In genomic region chr17:37848690-37849616, GRCh38 we compare ENCODE assay signal across 8 cellular contexts.
A peak's percentile ranks its signal among the peaks of the same experiment; 100 is the strongest.
DNase-seq lines count a peak whose midpoint lies in the region; ATAC-seq and TF ChIP-seq lines count a peak whose summit lies in the region.

No MANE protein-coding gene starts in this region.

- DNase-seq in NCI-H1436 treated with DMSO at 0.1 percent for 48 hours (lab: John Stamatoyannopoulos, UW) (peak; percentile 19), NCI-H1436 (lab: John Stamatoyannopoulos, UW) (no peak), SJSA1 (ENCODE audit: low read depth in 1 of 2, low spot score in 2 of 2) (peak; percentile 69 to 71), fibroblast of pulmonary artery (ENCODE audit: low read depth) (peak; percentile 53)
- no peak for DNase-seq in CD4-positive, alpha-beta memory T cell
- DNase-seq in effector memory CD4-positive, alpha-beta T cell, result no peak
- DNase-seq in stimulated activated CD4-positive, alpha-beta T cell treated with anti-CD3 and anti-CD28 coated beads, Interleukin-4, amount 100 ng/mL, for 1 hour, result no peak

- no peak overlapping the region for H3K27ac Mint-ChIP-seq in CD4-positive, alpha-beta memory T cell

- peaks cover 12% of the 10 kb centered on the region for H3K4me1 ChIP-seq in SJSA1 (replicated peaks)
- H3K4me1 ChIP-seq in CD4-positive, alpha-beta memory T cell (ENCODE audit: insufficient read depth, low read length), result no peaks in the 10 kb centered on the region
- no peaks in the 10 kb centered on the region for H3K4me1 ChIP-seq in effector memory CD4-positive, alpha-beta T cell (ENCODE audit: control insufficient read depth, insufficient read depth, low read length, poor library complexity, severe bottlenecking)

- H3K36me3 ChIP-seq in SJSA1, result no peaks in the 10 kb centered on the region
- H3K36me3 ChIP-seq in CD4-positive, alpha-beta memory T cell (ENCODE audit: insufficient read depth, low read length), result no peaks in the 10 kb centered on the region
- H3K36me3 ChIP-seq in effector memory CD4-positive, alpha-beta T cell (ENCODE audit: control insufficient read depth, insufficient read depth, low read length), result no peaks in the 10 kb centered on the region

- peak overlapping the region in 1 of 8 donors; percentile 33 for H3K4me3 Mint-ChIP-seq in CD4-positive, alpha-beta memory T cell

- TF ChIP-seq CTCF in fibroblast of pulmonary artery (IDR thresholded peaks at IDR 0.05; ENCODE audit: low read length, missing control alignments), result no peak

- POLR2A ChIA-PET in CD4-positive, alpha-beta memory T cell (lab: Charles Lee; ENCODE audit: partially characterized antibody), result no interaction called here

- H3K36me3 Mint-ChIP-seq in CD4-positive, alpha-beta memory T cell, result no peaks in the 10 kb centered on the region

- CTCF ChIA-PET in CD4-positive, alpha-beta memory T cell (lab: Charles Lee; ENCODE audit: partially characterized antibody), result no interaction called here

- H3K4me1 Mint-ChIP-seq in CD4-positive, alpha-beta memory T cell, result peaks cover 4 to 8% (median 5%) of the 10 kb centered on the region in 4 donors

- H3K9me3 ChIP-seq in SJSA1 (replicated peaks), result no peaks in the 10 kb centered on the region
- H3K9me3 ChIP-seq in CD4-positive, alpha-beta memory T cell (ENCODE audit: control insufficient read depth in 1 of 2, low read length in 2 of 2), result no peaks in the 10 kb centered on the region
- H3K9me3 ChIP-seq in effector memory CD4-positive, alpha-beta T cell (ENCODE audit: control insufficient read depth, low read length), result no peaks in the 10 kb centered on the region

- H3K27me3 Mint-ChIP-seq in CD4-positive, alpha-beta memory T cell, result peaks cover 9 to 10% of the 10 kb centered on the region in 2 donors

- intact Hi-C loops in CD4-positive, alpha-beta memory T cell (cut with micrococcal nuclease), result no loop called here

- H3K27me3 ChIP-seq in SJSA1 (replicated peaks), result no peaks in the 10 kb centered on the region
- H3K27me3 ChIP-seq in CD4-positive, alpha-beta memory T cell (ENCODE audit: insufficient read depth, low read length), result no peaks in the 10 kb centered on the region
- peaks cover 5% of the 10 kb centered on the region for H3K27me3 ChIP-seq in effector memory CD4-positive, alpha-beta T cell (replicated peaks; ENCODE audit: control insufficient read depth, insufficient read depth, low read length, poor library complexity, severe bottlenecking)

- no peak overlapping the region for H3K4me3 ChIP-seq in SJSA1
- no peak overlapping the region for H3K4me3 ChIP-seq in fibroblast of pulmonary artery (replicated peaks; ENCODE audit: low read depth, low read length)
- no peak overlapping the region for H3K4me3 ChIP-seq in CD4-positive, alpha-beta memory T cell (ENCODE audit: low read length in 2 of 2)
- no peak overlapping the region for H3K4me3 ChIP-seq in effector memory CD4-positive, alpha-beta T cell (ENCODE audit: insufficient read depth, low read depth, low read length, poor library complexity, severe bottlenecking)

- H3K27ac ChIP-seq in SJSA1, result no peak overlapping the region
- H3K27ac ChIP-seq in CD4-positive, alpha-beta memory T cell (ENCODE audit: low read depth, low read length), result no peak overlapping the region
- H3K27ac ChIP-seq in effector memory CD4-positive, alpha-beta T cell (ENCODE audit: insufficient read depth, low read length, poor library complexity, severe bottlenecking), result no peak overlapping the region

- no peaks in the 10 kb centered on the region for H3K9me3 Mint-ChIP-seq in CD4-positive, alpha-beta memory T cell

- ATAC-seq in HG02610 (IDR thresholded peaks at IDR 0.05; ENCODE audit: unreplicated experiment), result peak; percentile 62

Comparison
In these comparisons a context has a peak if more than half of its experiments do, and no peak if none do; other contexts are left out.
1. DNase-seq: peak in NCI-H1436 treated with DMSO at 0.1 percent for 48 hours (single experiment), SJSA1 (2 of 2) and fibroblast of pulmonary artery (single experiment); none in NCI-H1436 (single experiment), CD4-positive, alpha-beta memory T cell (0 of 5), effector memory CD4-positive, alpha-beta T cell (0 of 3) and stimulated activated CD4-positive, alpha-beta T cell treated with anti-CD3 and anti-CD28 coated beads, Interleukin-4, amount 100 ng/mL, for 1 hour (single experiment).